21 cellular contexts compared by ENCODE assay signal in genomic region chr1:2396059-2396458, GRCh38.
"Had no signal": no experiment of that assay in that cellular context is flagged by ENCODE, and none has a peak within 500 bp of the region (broad histone marks: within the 10 kb centered on the region; RNA-seq: fewer than 3 reads in every experiment).

No MANE protein-coding gene starts in this region.

- H3K4me1 ChIP-seq: foreskin keratinocyte had no signal

- H3K27me3 ChIP-seq: foreskin keratinocyte, hepatocyte, spleen, testis, tibial nerve had no signal

- H3K4me3 ChIP-seq: hepatocyte, left ventricle myocardium inferior, lower lobe of right lung, psoas muscle, spleen, testis, tibial nerve had no signal

- H2AFZ ChIP-seq: hepatocyte had no signal

- H3K27ac ChIP-seq: foreskin keratinocyte, hepatocyte, left ventricle myocardium inferior, lower lobe of right lung, psoas muscle, spleen, testis, tibial nerve had no signal

- H3K9me3 ChIP-seq: left ventricle myocardium inferior, lower lobe of right lung, psoas muscle, spleen, testis, tibial nerve had no signal

- H3K36me3 Mint-ChIP-seq: natural killer cell had no signal

- H3K4me3 Mint-ChIP-seq: memory B cell; mesothelial cell of epicardium; natural killer cell; stimulated activated naive B cell treated with anti-CD40 and anti-IgM and Interleukin-4, amounts not matched to agents 10 μg/mL and 1 μg/mL and 100 μg/mL, for 72 hours; stimulated activated naive CD8-positive, alpha-beta T cell treated with anti-CD3 and anti-CD28 coated beads, Interleukin-15, amount 100 ng/mL, for 72 hours had no signal

- DNase-seq: dermis blood vessel endothelial cell; foreskin keratinocyte; head of caudate nucleus; kidney; left cardiac atrium; left ventricle myocardium inferior; lower lobe of right lung; natural killer cell; psoas muscle; retina; spleen; stimulated activated CD4-positive, alpha-beta T cell treated with anti-CD3 and anti-CD28 coated beads, Interleukin-15, amount 100 ng/mL, for 24 hours; stimulated activated CD4-positive, alpha-beta T cell treated with anti-CD3 and anti-CD28 coated beads, Interleukin-1b, Interleukin-23, amount 100 ng/mL, for 48 hours; stimulated activated CD4-positive, alpha-beta T cell treated with anti-CD3 and anti-CD28 coated beads, Interleukin-4, amount 100 ng/mL, for 24 hours; stimulated activated naive B cell treated with anti-CD40 and anti-IgM and Interleukin-4, amounts not matched to agents 10 μg/mL and 1 μg/mL and 100 μg/mL, for 72 hours; stimulated activated naive CD8-positive, alpha-beta T cell treated with anti-CD3 and anti-CD28 coated beads, Interleukin-15, amount 100 ng/mL, for 72 hours; testis had no signal

- H3K4me2 ChIP-seq: hepatocyte had no signal

- H3K9me3 Mint-ChIP-seq: memory B cell; mesothelial cell of epicardium; natural killer cell; stimulated activated naive B cell treated with anti-CD40 and anti-IgM and Interleukin-4, amounts not matched to agents 10 μg/mL and 1 μg/mL and 100 μg/mL, for 72 hours; stimulated activated naive CD8-positive, alpha-beta T cell treated with anti-CD3 and anti-CD28 coated beads, Interleukin-15, amount 100 ng/mL, for 72 hours had no signal

- H3K27ac Mint-ChIP-seq: memory B cell; mesothelial cell of epicardium; stimulated activated naive B cell treated with anti-CD40 and anti-IgM and Interleukin-4, amounts not matched to agents 10 μg/mL and 1 μg/mL and 100 μg/mL, for 72 hours had no signal

- H3K27me3 Mint-ChIP-seq: memory B cell; stimulated activated naive B cell treated with anti-CD40 and anti-IgM and Interleukin-4, amounts not matched to agents 10 μg/mL and 1 μg/mL and 100 μg/mL, for 72 hours; stimulated activated naive CD8-positive, alpha-beta T cell treated with anti-CD3 and anti-CD28 coated beads, Interleukin-15, amount 100 ng/mL, for 72 hours had no signal
